ENCODE assay signal across 20 cellular contexts in the genomic region with DNA sequence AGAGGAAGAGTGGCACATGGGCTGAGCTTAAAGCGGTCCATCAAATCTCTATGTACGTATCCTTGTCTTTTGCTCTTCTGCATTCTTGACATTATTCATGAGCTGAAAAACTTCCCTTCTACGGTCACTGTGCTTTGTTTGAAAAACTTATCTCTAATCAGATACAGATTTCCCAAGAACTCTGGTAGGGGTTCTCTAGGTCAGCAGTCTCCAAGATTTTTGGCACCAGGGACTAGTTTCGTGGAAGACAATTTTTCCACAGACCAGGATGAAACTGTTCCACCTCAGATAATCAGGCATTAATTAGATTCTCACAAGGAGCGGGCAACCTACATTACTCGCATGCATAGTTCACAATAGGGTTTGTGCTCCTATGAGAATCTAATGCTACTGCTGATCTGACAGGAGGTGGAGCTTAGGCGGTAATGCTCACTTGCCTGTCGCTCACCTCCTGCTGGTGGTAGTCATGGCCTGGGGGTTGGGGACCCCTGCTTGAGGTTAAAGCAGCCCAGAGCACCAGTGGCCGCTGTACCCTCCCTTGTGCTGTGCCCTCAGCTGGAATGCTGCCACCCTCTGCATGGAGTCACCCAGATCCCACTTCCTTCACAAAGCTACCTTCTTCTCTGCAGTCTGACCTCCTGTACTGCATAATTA. TPM values are rescaled to one million over a fixed set of nuclear protein-coding genes. Genes with fewer than 3 reads are reported as not detected.
DNase-seq lines count a peak whose midpoint lies in the region; ATAC-seq and TF ChIP-seq lines count a peak whose summit lies in the region.
"Had no signal": no experiment of that assay in that cellular context is flagged by ENCODE, and none has a peak within 500 bp of the region (broad histone marks: within the 10 kb centered on the region; RNA-seq: fewer than 3 reads in every experiment).

No MANE protein-coding gene starts in this region.

- CTCF ChIA-PET in activated CD4-positive, alpha-beta T cell treated with anti-CD3 and anti-CD28 coated beads for 36 hours (lab: Charles Lee), result interaction anchor here (0.8 to 2.8 kb wide), 10 partner anchors 9 to 121 kb away, joined by 3 to 7 read pairs (median 4); no protein-coding TSS in a partner anchor
- CTCF ChIA-PET in WTC11 (lab: Charles Lee), result interaction anchor here (0.7 to 3.0 kb wide), 6 partner anchors 7 to 80 kb away, joined by 3 to 29 read pairs (median 6); a partner anchor contains a TSS

- peak overlapping the region; percentile 44 for H3K27ac Mint-ChIP-seq in activated CD4-positive, alpha-beta T cell treated with anti-CD3 and anti-CD28 coated beads for 36 hours
- no peak overlapping the region for H3K27ac Mint-ChIP-seq in WTC11

- DNase-seq in activated CD4-positive, alpha-beta T cell treated with anti-CD3 and anti-CD28 coated beads for 36 hours, result no peak
- no peak for DNase-seq in activated CD4-positive, alpha-beta T cell treated with anti-CD3 and anti-CD28 coated beads for 1 hour
- no peak for DNase-seq in WTC11 (ENCODE audit: low spot score)
- peak; percentile 48 for DNase-seq in fibroblast of villous mesenchyme (ENCODE audit: low read depth)
- DNase-seq in posterior vena cava (ENCODE audit: low spot score), result peak; percentile 34
- DNase-seq in psoas muscle, result no peak
- no peak for DNase-seq in NCI-H510A treated with DMSO at 0.1 percent for 48 hours (lab: John Stamatoyannopoulos, UW)
- DNase-seq: 8988T; activated CD4-positive, alpha-beta T cell treated with anti-CD3 and anti-CD28 coated beads for 48 hours; activated gamma-delta T cell; CD4-positive, alpha-beta memory T cell; EL; MM.1S; NCI-H2081 treated with DMSO at 0.1 percent for 48 hours; NCI-H774; posterior cingulate gyrus; stimulated activated CD4-positive, alpha-beta T cell treated with anti-CD3 and anti-CD28 coated beads, Interleukin-15, amount 100 ng/mL, for 24 hours had no signal

- H3K27me3 ChIP-seq in psoas muscle (ENCODE audit: insufficient read depth in 3 of 3, low read length in 2 of 3), result no peaks in the 10 kb centered on the region
- H3K27me3 ChIP-seq: tibial artery had no signal

- H3K4me1 ChIP-seq in psoas muscle, result peaks cover 27% of the 10 kb centered on the region

- 84 to 89% (median 87%) methylated on average over 9 of the region's 9 CpGs for WGBS in psoas muscle, 3 donors

- ATAC-seq in activated CD4-positive, alpha-beta T cell treated with anti-CD3 and anti-CD28 coated beads for 36 hours, result no peak
- ATAC-seq in WTC11 (peak; percentile 39), psoas muscle (no peak), GM19328 (IDR thresholded peaks at IDR 0.05; ENCODE audit: unreplicated experiment) (no peak)

- H3K36me3 ChIP-seq in psoas muscle (ENCODE audit: insufficient read depth in 1 of 2, low read depth in 1 of 2), result peaks cover 11 to 41% of the 10 kb centered on the region in 2 donors

- peaks cover 38% of the 10 kb centered on the region for H3K36me3 Mint-ChIP-seq in activated CD4-positive, alpha-beta T cell treated with anti-CD3 and anti-CD28 coated beads for 36 hours (ENCODE audit: low read depth)
- H3K36me3 Mint-ChIP-seq in WTC11, result peaks cover 18% of the 10 kb centered on the region

- no peak overlapping the region for H3K27ac ChIP-seq in psoas muscle
- H3K27ac ChIP-seq: tibial artery had no signal

- no peaks in the 10 kb centered on the region for H3K9me3 ChIP-seq in psoas muscle
- H3K9me3 ChIP-seq: tibial artery had no signal

- POLR2A ChIA-PET in activated CD4-positive, alpha-beta T cell treated with anti-CD3 and anti-CD28 coated beads for 36 hours (lab: Charles Lee), result interaction anchor here (0.7 to 1.7 kb wide), 4 partner anchors 19 to 79 kb away, joined by 3 to 7 read pairs (median 3); no protein-coding TSS in a partner anchor
- POLR2A ChIA-PET in WTC11 (lab: Charles Lee), result no interaction called here

- no peak overlapping the region for H3K4me3 Mint-ChIP-seq in activated CD4-positive, alpha-beta T cell treated with anti-CD3 and anti-CD28 coated beads for 36 hours
- H3K4me3 Mint-ChIP-seq in WTC11, result no peak overlapping the region
- H3K4me3 Mint-ChIP-seq: CD4-positive, alpha-beta memory T cell; T-helper 1 cell treated with Interleukin-12 subunit alpha and Interleukin-12 subunit beta and Interleukin-4 antibody, amounts not matched to agents 30 μg/mL and 1 μg/mL, for 36 hours had no signal

- H3K9me3 Mint-ChIP-seq in activated CD4-positive, alpha-beta T cell treated with anti-CD3 and anti-CD28 coated beads for 36 hours (ENCODE audit: low read depth), result no peaks in the 10 kb centered on the region
- no peaks in the 10 kb centered on the region for H3K9me3 Mint-ChIP-seq in WTC11
- H3K9me3 Mint-ChIP-seq: CD4-positive, alpha-beta memory T cell; T-helper 1 cell treated with Interleukin-12 subunit alpha and Interleukin-12 subunit beta and Interleukin-4 antibody, amounts not matched to agents 30 μg/mL and 1 μg/mL, for 36 hours had no signal

- H3K4me3 ChIP-seq in fibroblast of villous mesenchyme (ENCODE audit: low read depth, low read length) (no peak overlapping the region), psoas muscle (no peak overlapping the region)
- H3K4me3 ChIP-seq: tibial artery had no signal

- peaks cover 15% of the 10 kb centered on the region for H3K4me1 Mint-ChIP-seq in activated CD4-positive, alpha-beta T cell treated with anti-CD3 and anti-CD28 coated beads for 36 hours
- peaks cover 23% of the 10 kb centered on the region for H3K4me1 Mint-ChIP-seq in WTC11

- TF ChIP-seq CTCF in WTC11 (IDR thresholded peaks at IDR 0.05), result no peak
- no peak for TF ChIP-seq CTCF in fibroblast of villous mesenchyme (IDR thresholded peaks at IDR 0.05; ENCODE audit: insufficient read depth, low read depth, low read length)
- no peak for TF ChIP-seq CTCF in psoas muscle (IDR thresholded peaks at IDR 0.05)

- intact Hi-C loops in activated CD4-positive, alpha-beta T cell treated with anti-CD3 and anti-CD28 coated beads for 36 hours (cut with DNase I, micrococcal nuclease), result loop anchor here (2.0 to 5.0 kb wide), 3 partner anchors 19 to 74 kb away; a partner anchor contains a TSS
- intact Hi-C loops in posterior vena cava (cut with DNase I) (loop anchor here (5.0 kb wide), 1 partner anchor 74 kb away; no protein-coding TSS in a partner anchor), psoas muscle (cut with DNase I) (loop anchor here in 1 of 2 donors (5.0 kb wide), 1 partner anchor 74 kb away; no protein-coding TSS in a partner anchor)

- H3K27me3 Mint-ChIP-seq in activated CD4-positive, alpha-beta T cell treated with anti-CD3 and anti-CD28 coated beads for 36 hours, result no peaks in the 10 kb centered on the region
- no peaks in the 10 kb centered on the region for H3K27me3 Mint-ChIP-seq in WTC11 (ENCODE audit: low read depth)
- H3K27me3 Mint-ChIP-seq: CD4-positive, alpha-beta memory T cell had no signal

TF ChIP-seq in WTC11, 78 proteins besides CTCF, POLR2A, EP300 and RAD21 (continues in another document):
- TF ChIP-seq TP53 (CRISPR knock-in tag; IDR thresholded peaks at IDR 0.05) (no peak), HMGA2 (CRISPR knock-in tag; IDR thresholded peaks at IDR 0.05) (no peak), ESRRA (CRISPR knock-in tag; IDR thresholded peaks at IDR 0.05; ENCODE audit: borderline replicate concordance) (no peak), TCF7 (CRISPR knock-in tag; IDR thresholded peaks at IDR 0.05; ENCODE audit: low read depth) (no peak)
- TF ChIP-seq, protein P1, sequence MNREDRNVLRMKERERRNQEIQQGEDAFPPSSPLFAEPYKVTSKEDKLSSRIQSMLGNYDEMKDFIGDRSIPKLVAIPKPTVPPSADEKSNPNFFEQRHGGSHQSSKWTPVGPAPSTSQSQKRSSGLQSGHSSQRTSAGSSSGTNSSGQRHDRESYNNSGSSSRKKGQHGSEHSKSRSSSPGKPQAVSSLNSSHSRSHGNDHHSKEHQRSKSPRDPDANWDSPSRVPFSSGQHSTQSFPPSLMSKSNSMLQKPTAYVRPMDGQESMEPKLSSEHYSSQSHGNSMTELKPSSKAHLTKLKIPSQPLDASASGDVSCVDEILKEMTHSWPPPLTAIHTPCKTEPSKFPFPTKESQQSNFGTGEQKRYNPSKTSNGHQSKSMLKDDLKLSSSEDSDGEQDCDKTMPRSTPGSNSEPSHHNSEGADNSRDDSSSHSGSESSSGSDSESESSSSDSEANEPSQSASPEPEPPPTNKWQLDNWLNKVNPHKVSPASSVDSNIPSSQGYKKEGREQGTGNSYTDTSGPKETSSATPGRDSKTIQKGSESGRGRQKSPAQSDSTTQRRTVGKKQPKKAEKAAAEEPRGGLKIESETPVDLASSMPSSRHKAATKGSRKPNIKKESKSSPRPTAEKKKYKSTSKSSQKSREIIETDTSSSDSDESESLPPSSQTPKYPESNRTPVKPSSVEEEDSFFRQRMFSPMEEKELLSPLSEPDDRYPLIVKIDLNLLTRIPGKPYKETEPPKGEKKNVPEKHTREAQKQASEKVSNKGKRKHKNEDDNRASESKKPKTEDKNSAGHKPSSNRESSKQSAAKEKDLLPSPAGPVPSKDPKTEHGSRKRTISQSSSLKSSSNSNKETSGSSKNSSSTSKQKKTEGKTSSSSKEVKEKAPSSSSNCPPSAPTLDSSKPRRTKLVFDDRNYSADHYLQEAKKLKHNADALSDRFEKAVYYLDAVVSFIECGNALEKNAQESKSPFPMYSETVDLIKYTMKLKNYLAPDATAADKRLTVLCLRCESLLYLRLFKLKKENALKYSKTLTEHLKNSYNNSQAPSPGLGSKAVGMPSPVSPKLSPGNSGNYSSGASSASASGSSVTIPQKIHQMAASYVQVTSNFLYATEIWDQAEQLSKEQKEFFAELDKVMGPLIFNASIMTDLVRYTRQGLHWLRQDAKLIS (CRISPR knock-in tag; IDR thresholded peaks at IDR 0.05; ENCODE audit: borderline replicate concordance), result no peak

RNA-seq across cellular contexts. Expression of a gene that starts 30.7 kb away (rescaled TPM):
- total RNA-seq in activated CD4-positive, alpha-beta T cell treated with anti-CD3 and anti-CD28 coated beads for 36 hours, result 100 to 1,000 TPM; 386 to 464 TPM
- total RNA-seq in WTC11 (2021) (124 to 132 TPM (median 130 TPM) in 3 replicates), fibroblast of villous mesenchyme (99.7 and 120 TPM in 2 replicates), posterior vena cava (10 to 100 TPM; 82.4 to 83.9 TPM), psoas muscle (100 to 1,000 TPM; 108 to 206 (median 130) TPM)
- 100 to 1,000 TPM; 152 to 270 (median 169) TPM for polyA plus RNA-seq in psoas muscle

RNA-seq across cellular contexts. Expression of a gene that starts 41.3 kb away (rescaled TPM):
- total RNA-seq in activated CD4-positive, alpha-beta T cell treated with anti-CD3 and anti-CD28 coated beads for 36 hours, result 10 to 100 TPM; 22.5 to 23.9 TPM
- total RNA-seq in WTC11 (2021) (14.8 to 21.9 TPM (median 15.4 TPM) in 3 replicates), fibroblast of villous mesenchyme (9.3 and 9.5 TPM in 2 replicates), posterior vena cava (100 to 1,000 TPM in 1 of 2 donors, 10 to 100 TPM in 1; 40.3 to 101 TPM), psoas muscle (10 to 100 TPM; 13.1 to 23.4 (median 18.9) TPM)
- 10 to 100 TPM; 10.4 to 32.5 (median 15.9) TPM for polyA plus RNA-seq in psoas muscle

Comparison
In these comparisons a context has a peak if more than half of its experiments do, and no peak if none do; other contexts are left out.
1. DNase-seq: peak in fibroblast of villous mesenchyme (single experiment) and posterior vena cava (single experiment); none in activated CD4-positive, alpha-beta T cell treated with anti-CD3 and anti-CD28 coated beads for 36 hours (single experiment), activated CD4-positive, alpha-beta T cell treated with anti-CD3 and anti-CD28 coated beads for 1 hour (single experiment), WTC11 (single experiment), psoas muscle (0 of 2) and NCI-H510A treated with DMSO at 0.1 percent for 48 hours (single experiment).